ENCODE assay signal across 16 cellular contexts in the genomic region with DNA sequence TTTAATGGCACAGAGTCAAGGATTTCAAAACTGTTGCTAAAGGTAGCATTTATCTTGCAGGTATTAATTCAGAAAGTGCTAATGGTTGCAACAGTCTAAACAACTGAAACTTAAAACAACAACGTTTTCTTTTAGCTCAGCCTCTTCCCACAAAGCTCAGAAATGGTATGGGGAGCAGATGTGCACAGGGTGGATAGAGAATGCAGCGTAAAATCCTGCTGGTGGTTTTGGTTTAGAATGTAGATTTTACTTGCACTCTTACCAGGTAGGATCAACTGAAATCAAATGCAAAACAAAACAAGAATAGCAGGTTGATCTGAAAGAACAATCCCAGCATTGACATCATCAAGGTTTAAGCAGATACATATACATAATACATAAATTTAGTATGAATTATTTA. TPM values are rescaled to one million over a fixed set of nuclear protein-coding genes. Genes with fewer than 3 reads are reported as not detected.
DNase-seq lines count a peak whose midpoint lies in the region; ATAC-seq lines count a peak whose summit lies in the region.
"Had no signal": no experiment of that assay in that cellular context is flagged by ENCODE, and none has a peak within 500 bp of the region (broad histone marks: within the 10 kb centered on the region; RNA-seq: fewer than 3 reads in every experiment).

No MANE protein-coding gene starts in this region.

- H3K27ac Mint-ChIP-seq in activated naive CD8-positive, alpha-beta T cell treated with anti-CD3 and anti-CD28 coated beads, Interleukin-2, amount 10 ng/mL, durations not matched to agents 7 days and 5 days = peak overlapping the region; percentile 74
- peak overlapping the region; percentile 88 for H3K27ac Mint-ChIP-seq in stimulated activated effector memory CD8-positive, alpha-beta T cell treated with anti-CD3 and anti-CD28 coated beads, Interleukin-12 subunit alpha, Interleukin-12 subunit beta, amount 100 ng/mL, for 72 hours

- H3K4me3 Mint-ChIP-seq in activated T-cell treated with anti-CD3 and anti-CD28 coated beads, Interleukin-2, amount 50 U/mL, for 4 hours = peak overlapping the region; percentile 27
- H3K4me3 Mint-ChIP-seq in activated naive CD8-positive, alpha-beta T cell treated with anti-CD3 and anti-CD28 coated beads, Interleukin-2, amount 10 ng/mL, durations not matched to agents 7 days and 5 days = peak overlapping the region; percentile 45
- H3K4me3 Mint-ChIP-seq in stimulated activated effector memory CD8-positive, alpha-beta T cell treated with anti-CD3 and anti-CD28 coated beads, Interleukin-12 subunit alpha, Interleukin-12 subunit beta, amount 100 ng/mL, for 72 hours = peak overlapping the region; percentile 90

- H3K9me3 Mint-ChIP-seq in activated T-cell treated with anti-CD3 and anti-CD28 coated beads, Interleukin-2, amount 50 U/mL, for 4 hours = no peaks in the 10 kb centered on the region
- H3K9me3 Mint-ChIP-seq in activated naive CD8-positive, alpha-beta T cell treated with anti-CD3 and anti-CD28 coated beads, Interleukin-2, amount 10 ng/mL, durations not matched to agents 7 days and 5 days = no peaks in the 10 kb centered on the region
- H3K9me3 Mint-ChIP-seq in stimulated activated effector memory CD8-positive, alpha-beta T cell treated with anti-CD3 and anti-CD28 coated beads, Interleukin-12 subunit alpha, Interleukin-12 subunit beta, amount 100 ng/mL, for 72 hours = no peaks in the 10 kb centered on the region
- H3K9me3 Mint-ChIP-seq: naive B cell had no signal

- no peak for DNase-seq in activated T-cell treated with anti-CD3 and anti-CD28 coated beads, Interleukin-2, amount 50 U/mL, for 4 hours
- DNase-seq in activated T-cell treated with anti-CD3 and anti-CD28 coated beads, Interleukin-2, amount 50 U/mL, for 48 hours = no peak
- DNase-seq in NCI-H526 treated with DMSO at 0.1 percent for 48 hours (lab: John Stamatoyannopoulos, UW) (peak; percentile 93), HT-29 (ENCODE audit: low spot score) (no peak)
- DNase-seq in activated naive CD8-positive, alpha-beta T cell treated with anti-CD3 and anti-CD28 coated beads, Interleukin-2, amount 10 ng/mL, durations not matched to agents 7 days and 5 days = no peak
- no peak for DNase-seq in stimulated activated effector memory CD8-positive, alpha-beta T cell treated with anti-CD3 and anti-CD28 coated beads, Interleukin-12 subunit alpha, Interleukin-12 subunit beta, amount 100 ng/mL, for 72 hours (ENCODE audit: low spot score in 2 of 2)
- DNase-seq: GOT3, left cardiac atrium, mesendoderm, naive B cell, NCI-H187 treated with DMSO at 0.1 percent for 48 hours, NCI-H345, ovary, SIG-M5 had no signal

- H3K4me1 Mint-ChIP-seq in activated T-cell treated with anti-CD3 and anti-CD28 coated beads, Interleukin-2, amount 50 U/mL, for 4 hours (ENCODE audit: low read depth) = peaks cover 65% of the 10 kb centered on the region
- H3K4me1 Mint-ChIP-seq in activated naive CD8-positive, alpha-beta T cell treated with anti-CD3 and anti-CD28 coated beads, Interleukin-2, amount 10 ng/mL, durations not matched to agents 7 days and 5 days = peaks cover 59% of the 10 kb centered on the region
- H3K4me1 Mint-ChIP-seq in stimulated activated effector memory CD8-positive, alpha-beta T cell treated with anti-CD3 and anti-CD28 coated beads, Interleukin-12 subunit alpha, Interleukin-12 subunit beta, amount 100 ng/mL, for 72 hours = peaks cover 56% of the 10 kb centered on the region

- H3K27me3 Mint-ChIP-seq in activated T-cell treated with anti-CD3 and anti-CD28 coated beads, Interleukin-2, amount 50 U/mL, for 4 hours (ENCODE audit: low read depth) = no peaks in the 10 kb centered on the region
- no peaks in the 10 kb centered on the region for H3K27me3 Mint-ChIP-seq in activated naive CD8-positive, alpha-beta T cell treated with anti-CD3 and anti-CD28 coated beads, Interleukin-2, amount 10 ng/mL, durations not matched to agents 7 days and 5 days
- H3K27me3 Mint-ChIP-seq: naive B cell had no signal

- H3K36me3 Mint-ChIP-seq in activated T-cell treated with anti-CD3 and anti-CD28 coated beads, Interleukin-2, amount 50 U/mL, for 4 hours (ENCODE audit: insufficient read depth) = peaks cover 16% of the 10 kb centered on the region
- peaks cover 8% of the 10 kb centered on the region for H3K36me3 Mint-ChIP-seq in activated naive CD8-positive, alpha-beta T cell treated with anti-CD3 and anti-CD28 coated beads, Interleukin-2, amount 10 ng/mL, durations not matched to agents 7 days and 5 days
- H3K36me3 Mint-ChIP-seq in stimulated activated effector memory CD8-positive, alpha-beta T cell treated with anti-CD3 and anti-CD28 coated beads, Interleukin-12 subunit alpha, Interleukin-12 subunit beta, amount 100 ng/mL, for 72 hours = peaks cover 20% of the 10 kb centered on the region

- no peak for ATAC-seq in activated T-cell treated with anti-CD3 and anti-CD28 coated beads, Interleukin-2, amount 50 U/mL, for 4 hours
- no peak for ATAC-seq in activated naive CD8-positive, alpha-beta T cell treated with anti-CD3 and anti-CD28 coated beads, Interleukin-2, amount 10 ng/mL, durations not matched to agents 7 days and 5 days (ENCODE audit: low read depth)
- no peak for ATAC-seq in stimulated activated effector memory CD8-positive, alpha-beta T cell treated with anti-CD3 and anti-CD28 coated beads, Interleukin-12 subunit alpha, Interleukin-12 subunit beta, amount 100 ng/mL, for 72 hours
- ATAC-seq in HG03025 (IDR thresholded peaks at IDR 0.05; ENCODE audit: low FRiP score, unreplicated experiment) (no peak), HG03520 (IDR thresholded peaks at IDR 0.05; ENCODE audit: unreplicated experiment) (no peak)
- ATAC-seq: left cardiac atrium had no signal

- POLR2A ChIA-PET in activated naive CD8-positive, alpha-beta T cell treated with anti-CD3 and anti-CD28 coated beads, Interleukin-2, amount 10 ng/mL, durations not matched to agents 7 days and 5 days (lab: Charles Lee) = interaction anchor here (6.0 to 11.1 kb wide), 3 partner anchors 20 to 134 kb away, joined by 32 to 98 read pairs (median 61); no protein-coding TSS in a partner anchor

RNA-seq across cellular contexts. Expression of a gene that starts 3.8 kb away (rescaled TPM):
- total RNA-seq in activated T-cell treated with anti-CD3 and anti-CD28 coated beads, Interleukin-2, amount 50 U/mL, for 4 hours = 10 to 100 TPM; 59.0 to 78.1 (median 74.3) TPM
- 10 to 100 TPM; 38.2 to 41.8 TPM for total RNA-seq in activated naive CD8-positive, alpha-beta T cell treated with anti-CD3 and anti-CD28 coated beads, Interleukin-2, amount 10 ng/mL, durations not matched to agents 7 days and 5 days
- 2.9 TPM in 2 replicates for total RNA-seq in HT-29 (2014; rRNA removed; shearing (Covaris generic))

Comparison
In these comparisons a context has a peak if more than half of its experiments do, and no peak if none do; other contexts are left out.
1. H3K4me3 Mint-ChIP-seq: peak in every context shown above with its lines; median percentile 90 in stimulated activated effector memory CD8-positive, alpha-beta T cell treated with anti-CD3 and anti-CD28 coated beads, Interleukin-12 subunit alpha, Interleukin-12 subunit beta, amount 100 ng/mL, for 72 hours; 45 in activated naive CD8-positive, alpha-beta T cell treated with anti-CD3 and anti-CD28 coated beads, Interleukin-2, amount 10 ng/mL, durations not matched to agents 7 days and 5 days; 27 in activated T-cell treated with anti-CD3 and anti-CD28 coated beads, Interleukin-2, amount 50 U/mL, for 4 hours.